Comparison of ENCODE assay signal across 20 cellular contexts in the genomic region with DNA sequence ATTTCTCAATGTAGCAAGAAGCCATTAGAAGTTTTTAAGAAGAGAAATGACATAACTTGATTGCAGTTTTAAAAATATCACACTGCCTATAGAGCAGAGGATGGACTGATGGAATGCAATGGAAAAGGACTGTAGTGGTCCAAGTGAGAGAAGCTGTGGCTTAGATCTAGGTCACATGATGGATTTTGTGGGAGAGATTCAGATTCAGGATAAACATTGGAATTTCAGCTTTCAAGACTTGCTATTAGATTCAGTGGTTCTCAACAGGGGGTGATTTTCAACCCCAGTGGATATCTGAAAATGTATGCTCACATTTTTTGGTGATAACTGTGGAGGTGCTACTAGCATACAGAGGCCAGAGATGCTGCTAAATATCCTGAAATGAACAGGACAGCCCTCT. TPM values are rescaled to one million over a fixed set of nuclear protein-coding genes. Genes with fewer than 3 reads are reported as not detected.
A peak's percentile ranks its signal among the peaks of the same experiment; 100 is the strongest.
DNase-seq lines count a peak whose midpoint lies in the region; ATAC-seq and TF ChIP-seq lines count a peak whose summit lies in the region.
"Had no signal": no experiment of that assay in that cellular context is flagged by ENCODE, and none has a peak within 500 bp of the region (broad histone marks: within the 10 kb centered on the region; RNA-seq: fewer than 3 reads in every experiment).

No MANE protein-coding gene starts in this region.

- peak overlapping the region; percentile 26; the same call in 1 of the 2 replicates for H3K4ac ChIP-seq in IMR-90 (ENCODE audit: low read depth, low read length)

- no peak overlapping the region; the same call in 1 of the 2 replicates for H3K27ac ChIP-seq in IMR-90 (ENCODE audit: insufficient read depth, low read length)
- H3K27ac ChIP-seq: SJSA1 had no signal

- peak overlapping the region in 1 of 2 experiments; percentile 41; a peak in 2 of 4 replicates for H4K8ac ChIP-seq in IMR-90 (ENCODE audit: low read depth in 2 of 2, low read length in 2 of 2)

- H3K4me3 ChIP-seq in IMR-90 (ENCODE audit: insufficient read depth, low read depth, low read length) (no peak overlapping the region), astrocyte of the spinal cord (ENCODE audit: low read depth, low read length) (no peak overlapping the region)
- H3K4me3 ChIP-seq: SJSA1 had no signal

- H3K4me1 Mint-ChIP-seq in MCF 10A (ENCODE audit: insufficient read depth, unreplicated experiment), result no peaks in the 10 kb centered on the region

- H3K56ac ChIP-seq in IMR-90 (ENCODE audit: extremely low read depth, insufficient read depth, low read length), result no peak overlapping the region

- H3K79me1 ChIP-seq in IMR-90 (ENCODE audit: low read depth in 1 of 2, low read length in 2 of 2), result no peaks in the 10 kb centered on the region

- no peak overlapping the region for H2AK5ac ChIP-seq in IMR-90 (ENCODE audit: low read depth, low read length)

- TF ChIP-seq CTCF in IMR-90 (conservative IDR thresholded peaks at IDR 0.05; ENCODE audit: low read depth, low read length), result no peak
- TF ChIP-seq CTCF in astrocyte of the spinal cord (IDR thresholded peaks at IDR 0.05; ENCODE audit: low read depth, low read length), result no peak
- no peak for TF ChIP-seq CTCF in MCF 10A (IDR thresholded peaks at IDR 0.05; ENCODE audit: unreplicated experiment)

- POLR2A ChIA-PET in IMR-90 (lab: Charles Lee; ENCODE audit: unreplicated experiment) (no interaction called here), MCF 10A (lab: Yijun Ruan, JAX) (interaction anchor here (1.5 kb wide), 1 partner anchor 515 kb away, joined by 4 read pairs; the partner anchor contains the start of gene KCTD3)

- H4K5ac ChIP-seq in IMR-90 (ENCODE audit: low read depth, low read length), result peak overlapping the region; percentile 16; the same call in 1 of the 2 replicates

- H3K23ac ChIP-seq in IMR-90 (ENCODE audit: low read depth, low read length), result no peak overlapping the region

- no peaks in the 10 kb centered on the region for H3K9me1 ChIP-seq in IMR-90 (ENCODE audit: insufficient read depth, low read length)

- H2BK20ac ChIP-seq in IMR-90 (ENCODE audit: low read depth, low read length), result peak overlapping the region; percentile 19; the same call in 1 of the 2 replicates

- 0 out of 2 replicates have a peak overlapping the region, but pooled peaks have one; percentile 13 for H3K14ac ChIP-seq in IMR-90 (replicated peaks; ENCODE audit: low read depth, low read length)

- H2BK120ac ChIP-seq in IMR-90 (ENCODE audit: low read depth, low read length), result peak overlapping the region; percentile 63; the same call in 1 of the 2 replicates

- H3K18ac ChIP-seq in IMR-90 (ENCODE audit: low read depth, low read length), result peak overlapping the region; percentile 24; the same call in 1 of the 2 replicates

- H3K36me3 ChIP-seq in IMR-90 (ENCODE audit: control insufficient read depth, insufficient read depth, low read length), result no peaks in the 10 kb centered on the region
- H3K36me3 ChIP-seq: SJSA1 had no signal

- no peak overlapping the region for H3K27ac Mint-ChIP-seq in MCF 10A (ENCODE audit: low read depth, unreplicated experiment)

- H2AK9ac ChIP-seq in IMR-90 (replicated peaks; ENCODE audit: low read depth, low read length, poor library complexity), result no peak overlapping the region

- no peak overlapping the region for H4K91ac ChIP-seq in IMR-90 (ENCODE audit: insufficient read depth, low read depth, low read length)

- H3K4me1 ChIP-seq in IMR-90 (ENCODE audit: control insufficient read depth, insufficient read depth, low read length), result peaks cover 4% of the 10 kb centered on the region; the same call in 1 of the 2 replicates
- H3K4me1 ChIP-seq: SJSA1 had no signal

- ATAC-seq in IMR-90 (ENCODE audit: low read depth) (0 out of 2 replicates have a peak, but pooled peaks have one; percentile 17), GM19351 (IDR thresholded peaks at IDR 0.05; ENCODE audit: unreplicated experiment) (no peak), HG02571 (IDR thresholded peaks at IDR 0.05; ENCODE audit: unreplicated experiment) (no peak)
- ATAC-seq: HCT116 had no signal

- intact Hi-C loops in IMR-90 (cut with micrococcal nuclease), result no loop called here
- intact Hi-C loops in MCF 10A (cut with micrococcal nuclease), result no loop called here

- H3K4me3 Mint-ChIP-seq in MCF 10A (ENCODE audit: unreplicated experiment), result no peak overlapping the region

- TF ChIP-seq POLR2A in IMR-90 (IDR thresholded peaks at IDR 0.05; ENCODE audit: low read depth, low read length), result no peak

- BruUV-seq in IMR-90 (replicated peaks; lab: Mats Ljungman, UMichigan) (no TSS peak), MCF 10A (replicated peaks; lab: Mats Ljungman, UMichigan) (no TSS peak)

- in situ Hi-C loops in IMR-90 (cut with MboI; ENCODE audit: low sequenced_read_pairs), result no loop called here
- in situ Hi-C loops in astrocyte of the spinal cord (cut with HindIII; ENCODE audit: low sequenced_read_pairs), result no loop called here

- H2BK5ac ChIP-seq in IMR-90 (ENCODE audit: low read depth, low read length, poor library complexity, severe bottlenecking), result peak overlapping the region; percentile 54

- no peaks in the 10 kb centered on the region for H3K27me3 Mint-ChIP-seq in MCF 10A (ENCODE audit: insufficient read depth, unreplicated experiment)

- dilution Hi-C loops in IMR-90 (cut with HindIII; ENCODE audit: low sequenced_read_pairs, unreplicated experiment), result no loop called here

- H4K20me1 ChIP-seq in IMR-90 (ENCODE audit: insufficient read depth, low read length), result no peaks in the 10 kb centered on the region

- CTCF ChIA-PET in IMR-90 (lab: Yijun Ruan, JAX), result no interaction called here
- CTCF ChIA-PET in MCF 10A (lab: Yijun Ruan, JAX), result no interaction called here

- DNase-seq in AG08395 (ENCODE audit: low spot score), result peak; percentile 10
- no peak for DNase-seq in IMR-90
- peak; percentile 20 for DNase-seq in astrocyte of the spinal cord (ENCODE audit: low read depth, low spot score)
- no peak for DNase-seq in MCF 10A (ENCODE audit: unreplicated experiment)
- DNase-seq in NCI-H1694 (lab: John Stamatoyannopoulos, UW), result no peak
- DNase-seq: Calu3, DMS79 treated with DMSO at 0.1 percent for 48 hours, KBM-7, MM.1S, NCI-H2081, NCI-H2227 treated with DMSO at 0.1 percent for 48 hours, NCI-H510A, NCI-H69, Right ventricle myocardium superior, RPMI8226, T-helper 1 cell had no signal

- no peaks in the 10 kb centered on the region for H3K27me3 ChIP-seq in IMR-90 (ENCODE audit: control insufficient read depth, insufficient read depth, low read length)
- H3K27me3 ChIP-seq: SJSA1 had no signal

- 0 out of 2 replicates have a peak, but pooled peaks cover 4% of the 10 kb centered on the region for H3K9me3 ChIP-seq in IMR-90 (ENCODE audit: control insufficient read depth, insufficient read depth, low read length)
- H3K9me3 ChIP-seq: SJSA1 had no signal

- no peak overlapping the region for H2AFZ ChIP-seq in IMR-90 (replicated peaks; ENCODE audit: low read length, poor library complexity)

- H3K9me3 Mint-ChIP-seq in MCF 10A (ENCODE audit: unreplicated experiment), result no peaks in the 10 kb centered on the region

- no peak overlapping the region; the same call in 1 of the 2 replicates for H3K4me2 ChIP-seq in IMR-90 (ENCODE audit: low read depth, low read length)

- TF ChIP-seq RAD21 in IMR-90 (IDR thresholded peaks at IDR 0.05; ENCODE audit: low read length), result no peak

- no peaks in the 10 kb centered on the region for H3K36me3 Mint-ChIP-seq in MCF 10A (ENCODE audit: insufficient read depth, unreplicated experiment)

- H3K9ac ChIP-seq in IMR-90 (ENCODE audit: low read depth, low read length), result no peak overlapping the region

- H2BK15ac ChIP-seq in IMR-90 (ENCODE audit: low read depth, low read length), result no peak overlapping the region

TF ChIP-seq in IMR-90, 13 proteins besides CTCF, POLR2A, EP300 and RAD21:
- TF ChIP-seq USF2 (IDR thresholded peaks at IDR 0.05; ENCODE audit: low read depth, low read length), result peak; percentile 15; the same call in 1 of the 2 replicates
- no peak for TF ChIP-seq CEBPB (IDR thresholded peaks at IDR 0.05; ENCODE audit: low read depth, low read length)
TF ChIP-seq in IMR-90: peak in this region for 1.

RNA-seq across cellular contexts. Expression of gene KCNK2, which starts 30.3 kb away (rescaled TPM):
- 86.9 TPM in 2 replicates for total RNA-seq in IMR-90 (2012; rRNA removed)
- polyA plus RNA-seq in IMR-90 (2012; rRNA removed), result 41.3 and 45.9 TPM in 2 replicates
- polyA plus RNA-seq in IMR-90 (2012; cell fraction: cytosol; rRNA removed), result 10.0 and 15.0 TPM in 2 replicates
- polyA plus RNA-seq in IMR-90 (2012; cell fraction: nucleus; rRNA removed; ENCODE audit: low replicate concordance), result 4.6 and 15.1 TPM in 2 replicates
- total RNA-seq in MCF 10A (2022), result 2.9 and 5.7 TPM in 2 replicates
- total RNA-seq: SJSA1 had no signal

Comparison
In these comparisons a context has a peak if more than half of its experiments do, and no peak if none do; other contexts are left out.
1. DNase-seq: peak in AG08395 (single experiment) and astrocyte of the spinal cord (single experiment); none in IMR-90 (single experiment), MCF 10A (single experiment) and NCI-H1694 (single experiment).
2. RNA of gene KCNK2, which starts 30.3 kb away (total RNA-seq): 86.9 TPM in IMR-90; 2.9 to 5.7 TPM in MCF 10A; every median in the first group is over 10 times any median in the second.